Comparison of ENCODE assay signal across 8 cellular contexts in the genomic region with DNA sequence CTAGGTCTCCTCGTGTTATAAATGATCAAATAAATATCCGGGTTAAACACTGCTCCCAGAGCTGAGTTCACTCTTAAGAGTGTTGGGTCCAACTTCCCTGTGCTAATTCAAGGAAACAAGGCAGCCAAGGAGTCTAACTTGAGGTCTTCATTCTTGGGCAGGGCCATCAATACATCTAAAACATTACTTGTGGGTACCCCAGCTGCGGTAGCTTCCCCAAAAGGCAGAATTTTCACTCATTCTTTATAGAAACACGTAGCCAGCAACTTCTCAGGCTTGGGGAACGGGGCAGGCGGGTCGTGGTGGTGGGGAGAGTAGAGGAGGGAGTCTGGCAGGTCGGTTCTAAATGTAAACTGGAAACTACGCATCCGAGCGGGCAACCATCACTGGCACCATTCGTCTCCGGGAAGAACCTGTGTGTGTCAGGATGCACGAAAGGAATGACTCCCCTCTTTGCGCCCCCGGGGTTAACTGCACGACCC. TPM values are rescaled to one million over a fixed set of nuclear protein-coding genes. Genes with fewer than 3 reads are reported as not detected.
A peak's percentile ranks its signal among the peaks of the same experiment; 100 is the strongest.
DNase-seq lines count a peak whose midpoint lies in the region; ATAC-seq lines count a peak whose summit lies in the region.

No MANE protein-coding gene starts in this region.

- H3K27ac ChIP-seq in iPS DF 6.9 (ENCODE audit: low read length): no peak overlapping the region

- WGBS in iPS DF 6.9 (ENCODE audit: insufficient coverage, insufficient read length): no CpG with 5 or more reads among the region's 17 CpGs

- H3K4me1 ChIP-seq in adipocyte (ENCODE audit: control insufficient read depth, insufficient read depth, low read length): peaks cover 35% of the 10 kb centered on the region
- H3K4me1 ChIP-seq in iPS DF 6.9 (ENCODE audit: control insufficient read depth, insufficient read depth, low read length): no peaks in the 10 kb centered on the region

- no peak for ATAC-seq in GM19351 (IDR thresholded peaks at IDR 0.05; ENCODE audit: unreplicated experiment)

- H3K4me3 ChIP-seq in MG63 (peak overlapping the region; percentile 92), adipocyte (ENCODE audit: low read length) (peak overlapping the region; percentile 93), iPS DF 6.9 (ENCODE audit: low read length) (peak overlapping the region; percentile 83), skeletal muscle cell (ENCODE audit: low read depth, low read length) (peak overlapping the region; percentile 79)

- H3K9me3 ChIP-seq in MG63 (no peaks in the 10 kb centered on the region), adipocyte (ENCODE audit: control insufficient read depth, low read length) (no peaks in the 10 kb centered on the region), iPS DF 6.9 (ENCODE audit: control insufficient read depth, insufficient read depth, low read length) (no peaks in the 10 kb centered on the region)

- DNase-seq in DMS53 (lab: John Stamatoyannopoulos, UW): peak; percentile 50
- no peak for DNase-seq in DMS53 treated with DMSO at 0.1 percent for 48 hours (lab: John Stamatoyannopoulos, UW; ENCODE audit: unreplicated experiment)
- DNase-seq in MG63: no peak
- peak; percentile 39 for DNase-seq in adipocyte (ENCODE audit: low read depth)
- DNase-seq in iPS DF 6.9 (ENCODE audit: low read depth, low spot score): no peak
- no peak for DNase-seq in skeletal muscle cell (ENCODE audit: low read depth)
- DNase-seq in activated CD8-positive, alpha-beta memory T cell treated with anti-CD3 and anti-CD28 coated beads, Interleukin-2, amount 50 U/mL, for 48 hours: no peak

- H3K27me3 ChIP-seq in MG63 (no peaks in the 10 kb centered on the region), adipocyte (replicated peaks; ENCODE audit: control insufficient read depth, insufficient read depth, low read length) (no peaks in the 10 kb centered on the region), iPS DF 6.9 (ENCODE audit: control insufficient read depth, insufficient read depth, low read length) (no peaks in the 10 kb centered on the region)

- H3K9ac ChIP-seq in adipocyte (ENCODE audit: low read length): peak overlapping the region; percentile 97

- H3K36me3 ChIP-seq in MG63 (no peaks in the 10 kb centered on the region), adipocyte (ENCODE audit: control insufficient read depth, insufficient read depth, low read length, severe bottlenecking) (no peaks in the 10 kb centered on the region), iPS DF 6.9 (ENCODE audit: control insufficient read depth, insufficient read depth, low read length) (no peaks in the 10 kb centered on the region)

RNA-seq across cellular contexts. Expression of a gene that starts 0.7 kb away (rescaled TPM):
- 210 and 260 TPM in 2 replicates for total RNA-seq in MG63 (2014; rRNA removed; shearing (Covaris generic); ENCODE audit: low replicate concordance)

RNA-seq across cellular contexts. Expression of a gene that starts 53.7 kb away (rescaled TPM):
- total RNA-seq in MG63 (2014; rRNA removed; shearing (Covaris generic); ENCODE audit: low replicate concordance): not detected in 2 replicates

Comparison
In these comparisons a context has a peak if more than half of its experiments do, and no peak if none do; other contexts are left out.
1. DNase-seq: peak in DMS53 (single experiment) and adipocyte (single experiment); none in DMS53 treated with DMSO at 0.1 percent for 48 hours (single experiment), MG63 (single experiment), iPS DF 6.9 (single experiment), skeletal muscle cell (single experiment) and activated CD8-positive, alpha-beta memory T cell treated with anti-CD3 and anti-CD28 coated beads, Interleukin-2, amount 50 U/mL, for 48 hours (single experiment).
2. Peak in every context shown above with its lines, with median percentiles within 50 percentile points of each other: H3K4me3 ChIP-seq.